Comparison of ENCODE assay signal across 9 cellular contexts in genomic region chr19:35710784-35711723, GRCh38.
DNase-seq lines count a peak whose midpoint lies in the region; ATAC-seq and TF ChIP-seq lines count a peak whose summit lies in the region.
"Had no signal": no experiment of that assay in that cellular context is flagged by ENCODE, and none has a peak within 500 bp of the region (broad histone marks: within the 10 kb centered on the region; RNA-seq: fewer than 3 reads in every experiment).

No MANE protein-coding gene starts in this region.

- H3K4me3 ChIP-seq in effector memory CD4-positive, alpha-beta T cell (ENCODE audit: insufficient read depth, low read depth, low read length, poor library complexity, severe bottlenecking): no peak overlapping the region
- H3K4me3 ChIP-seq: neural progenitor cell had no signal

- H3K27me3 ChIP-seq in effector memory CD4-positive, alpha-beta T cell (replicated peaks; ENCODE audit: control insufficient read depth, insufficient read depth, low read length, poor library complexity, severe bottlenecking): no peaks in the 10 kb centered on the region

- DNase-seq in activated CD4-positive, alpha-beta T cell treated with anti-CD3 and anti-CD28 coated beads, Interleukin-2, amount 50 U/mL, for 24 hours (ENCODE audit: low read depth in 1 of 2, low spot score in 1 of 2): peak; percentile 40 to 73
- peak; percentile 55 for DNase-seq in stimulated activated CD4-positive, alpha-beta T cell treated with anti-CD3 and anti-CD28 coated beads, Interleukin-12 subunit alpha, Interleukin-12 subunit beta, amount 100 ng/mL, for 4 hours
- no peak for DNase-seq in NCI-H69 (lab: John Stamatoyannopoulos, UW)
- no peak for DNase-seq in effector memory CD4-positive, alpha-beta T cell
- no peak for DNase-seq in retina

- no peaks in the 10 kb centered on the region for H3K9me3 ChIP-seq in effector memory CD4-positive, alpha-beta T cell (ENCODE audit: control insufficient read depth, low read length)

- H3K4me1 ChIP-seq in effector memory CD4-positive, alpha-beta T cell (ENCODE audit: control insufficient read depth, insufficient read depth, low read length, poor library complexity, severe bottlenecking): peaks cover 28% of the 10 kb centered on the region

- TF ChIP-seq POLR2A in GM15510 (IDR thresholded peaks at IDR 0.05; ENCODE audit: borderline replicate concordance, extremely low read depth, insufficient read length): peak; percentile 33

- peak; percentile 35 for ATAC-seq in GM21737 (IDR thresholded peaks at IDR 0.05; ENCODE audit: unreplicated experiment)
- no peak for ATAC-seq in GM21526 (IDR thresholded peaks at IDR 0.05; ENCODE audit: low FRiP score, unreplicated experiment)

- H3K27ac ChIP-seq in effector memory CD4-positive, alpha-beta T cell (ENCODE audit: insufficient read depth, low read length, poor library complexity, severe bottlenecking): no peak overlapping the region
- H3K27ac ChIP-seq: neural progenitor cell had no signal

- H3K36me3 ChIP-seq in effector memory CD4-positive, alpha-beta T cell (ENCODE audit: control insufficient read depth, insufficient read depth, low read length): no peaks in the 10 kb centered on the region
- H3K36me3 ChIP-seq: neural progenitor cell had no signal

Comparison
In these comparisons a context has a peak if more than half of its experiments do, and no peak if none do; other contexts are left out.
1. DNase-seq: peak in activated CD4-positive, alpha-beta T cell treated with anti-CD3 and anti-CD28 coated beads, Interleukin-2, amount 50 U/mL, for 24 hours (2 of 2) and stimulated activated CD4-positive, alpha-beta T cell treated with anti-CD3 and anti-CD28 coated beads, Interleukin-12 subunit alpha, Interleukin-12 subunit beta, amount 100 ng/mL, for 4 hours (single experiment); none in NCI-H69 (single experiment), effector memory CD4-positive, alpha-beta T cell (0 of 3) and retina (single experiment).